26 cellular contexts compared by ENCODE assay signal in genomic region chr6:82680192-82680591, GRCh38.
DNase-seq lines count a peak whose midpoint lies in the region; ATAC-seq, FAIRE-seq and TF ChIP-seq lines count a peak whose summit lies in the region.
"Had no signal": no experiment of that assay in that cellular context is flagged by ENCODE, and none has a peak within 500 bp of the region (broad histone marks: within the 10 kb centered on the region; RNA-seq: fewer than 3 reads in every experiment).

No MANE protein-coding gene starts in this region.

- ATAC-seq in stimulated activated naive B cell treated with anti-CD40 and anti-IgM and Interleukin-4, amounts not matched to agents 10 μg/mL and 1 μg/mL and 100 μg/mL, for 72 hours (replicated peaks) = no peak
- ATAC-seq: A549; CD8-positive, alpha-beta T cell; GM12878 had no signal

- H3K4me3 ChIP-seq in MM.1S (ENCODE audit: low read length) (no peak overlapping the region), neural progenitor cell (no peak overlapping the region)
- H3K4me3 ChIP-seq: A549; BLaER1 treated with 17β-estradiol and CSF1 and Interleukin-3, amounts not matched to agents 10 nM and 100 nM; GM12878 had no signal

- H3K4me2 ChIP-seq in MM.1S (ENCODE audit: low read depth, low read length) (0 out of 2 replicates have a peak overlapping the region, but pooled peaks have one; percentile 7), neural progenitor cell (no peak overlapping the region)
- H3K4me2 ChIP-seq: BLaER1 treated with 17β-estradiol and CSF1 and Interleukin-3, amounts not matched to agents 10 nM and 100 nM had no signal

- no peak for TF ChIP-seq POLR2A in H54 (IDR thresholded peaks at IDR 0.05; ENCODE audit: low read depth, low read length)

- H3K4me1 Mint-ChIP-seq in neural progenitor cell = peaks cover 7% of the 10 kb centered on the region
- H3K4me1 Mint-ChIP-seq in stimulated activated naive B cell treated with anti-CD40 and anti-IgM and Interleukin-4, amounts not matched to agents 10 μg/mL and 1 μg/mL and 100 μg/mL, for 72 hours = no peaks in the 10 kb centered on the region
- H3K4me1 Mint-ChIP-seq in osteocyte (ENCODE audit: unreplicated experiment) = no peaks in the 10 kb centered on the region
- H3K4me1 Mint-ChIP-seq: B cell had no signal

- FAIRE-seq in H54 (lab: Jason Lieb, UNC) = peak; percentile 52
- FAIRE-seq: A549, GM12878, GM12892, GM18507 had no signal

- H3K4me1 ChIP-seq in MM.1S (ENCODE audit: low read length) = no peaks in the 10 kb centered on the region
- no peaks in the 10 kb centered on the region for H3K4me1 ChIP-seq in neural progenitor cell
- H3K4me1 ChIP-seq: BLaER1 treated with 17β-estradiol and CSF1 and Interleukin-3, amounts not matched to agents 10 nM and 100 nM had no signal

- H3K9me2 ChIP-seq in MM.1S (replicated peaks; ENCODE audit: insufficient read depth, low read length) = no peaks in the 10 kb centered on the region

- H3K4me3 Mint-ChIP-seq in neural progenitor cell = no peak overlapping the region
- H3K4me3 Mint-ChIP-seq in stimulated activated naive B cell treated with anti-CD40 and anti-IgM and Interleukin-4, amounts not matched to agents 10 μg/mL and 1 μg/mL and 100 μg/mL, for 72 hours = no peak overlapping the region
- no peak overlapping the region for H3K4me3 Mint-ChIP-seq in osteocyte (ENCODE audit: unreplicated experiment)
- H3K4me3 Mint-ChIP-seq: B cell; CD4-positive, alpha-beta T cell; CD8-positive, alpha-beta T cell had no signal

- H3K9me3 Mint-ChIP-seq in neural progenitor cell (peaks cover 44% of the 10 kb centered on the region), osteocyte (ENCODE audit: unreplicated experiment) (peaks cover 12% of the 10 kb centered on the region)
- H3K9me3 Mint-ChIP-seq in stimulated activated naive B cell treated with anti-CD40 and anti-IgM and Interleukin-4, amounts not matched to agents 10 μg/mL and 1 μg/mL and 100 μg/mL, for 72 hours = peaks cover 10 to 15% of the 10 kb centered on the region in 2 donors

- no peak overlapping the region for H3K9ac ChIP-seq in MM.1S (ENCODE audit: low read length)
- H3K9ac ChIP-seq in neural progenitor cell = no peak overlapping the region
- H3K9ac ChIP-seq: BLaER1 treated with 17β-estradiol and CSF1 and Interleukin-3, amounts not matched to agents 10 nM and 100 nM had no signal

- H3K27me3 ChIP-seq in MM.1S (replicated peaks; ENCODE audit: insufficient read depth, low read length) (no peaks in the 10 kb centered on the region), neural progenitor cell (no peaks in the 10 kb centered on the region)
- H3K27me3 ChIP-seq: BLaER1 treated with 17β-estradiol and CSF1 and Interleukin-3, amounts not matched to agents 10 nM and 100 nM had no signal

- H2AFZ ChIP-seq in MM.1S (ENCODE audit: low read length) = no peak overlapping the region
- peak overlapping the region; percentile 47 for H2AFZ ChIP-seq in neural progenitor cell (replicated peaks)

- H3K27ac ChIP-seq in MM.1S (ENCODE audit: low read length) (no peak overlapping the region), neural progenitor cell (no peak overlapping the region)
- H3K27ac ChIP-seq: 22Rv1; A549; BLaER1 treated with 17β-estradiol and CSF1 and Interleukin-3, amounts not matched to agents 10 nM and 100 nM; C4-2B had no signal

- H3K9me3 ChIP-seq in MM.1S (replicated peaks; ENCODE audit: insufficient read depth, low read length) (no peaks in the 10 kb centered on the region), neural progenitor cell (ENCODE audit: low read depth) (peaks cover 19% of the 10 kb centered on the region)
- H3K9me3 ChIP-seq: A549 had no signal

- no peaks in the 10 kb centered on the region for H3K36me3 ChIP-seq in MM.1S (replicated peaks; ENCODE audit: insufficient read depth, low read length)
- no peaks in the 10 kb centered on the region for H3K36me3 ChIP-seq in neural progenitor cell
- H3K36me3 ChIP-seq: BLaER1 treated with 17β-estradiol and CSF1 and Interleukin-3, amounts not matched to agents 10 nM and 100 nM had no signal

- peak; percentile 2 for DNase-seq in COLO829 (ENCODE audit: low spot score)
- DNase-seq in H54 (ENCODE audit: insufficient read length, low spot score) = no peak
- no peak for DNase-seq in MM.1S
- DNase-seq in neural progenitor cell (ENCODE audit: low spot score) = no peak
- DNase-seq in OCI-M1 (lab: John Stamatoyannopoulos, UW) = no peak
- DNase-seq in stimulated activated naive B cell treated with anti-CD40 and anti-IgM and Interleukin-4, amounts not matched to agents 10 μg/mL and 1 μg/mL and 100 μg/mL, for 72 hours = no peak
- DNase-seq in osteocyte (ENCODE audit: extremely low spot score, unreplicated experiment) = no peak
- DNase-seq: AML-193; CD4-positive, alpha-beta T cell; CD8-positive, alpha-beta T cell; COR-L47; DMS 273 treated with DMSO at 0.1 percent for 48 hours; DMS153; DMS53; DMS79; DND-41; EL; GDM1 had no signal

- H3K27ac Mint-ChIP-seq in neural progenitor cell (no peak overlapping the region), osteocyte (ENCODE audit: unreplicated experiment) (no peak overlapping the region)
- H3K27ac Mint-ChIP-seq in stimulated activated naive B cell treated with anti-CD40 and anti-IgM and Interleukin-4, amounts not matched to agents 10 μg/mL and 1 μg/mL and 100 μg/mL, for 72 hours = no peak overlapping the region
- H3K27ac Mint-ChIP-seq: B cell; CD4-positive, alpha-beta T cell; CD8-positive, alpha-beta T cell had no signal

- no peaks in the 10 kb centered on the region for H4K20me1 ChIP-seq in MM.1S (ENCODE audit: insufficient read depth, low read length)
- H4K20me1 ChIP-seq in neural progenitor cell (ENCODE audit: low read depth) = no peaks in the 10 kb centered on the region
- H4K20me1 ChIP-seq: BLaER1 treated with 17β-estradiol and CSF1 and Interleukin-3, amounts not matched to agents 10 nM and 100 nM had no signal

- H3F3A ChIP-seq in MM.1S (ENCODE audit: insufficient read depth, low read length) (no peaks in the 10 kb centered on the region), neural progenitor cell (ENCODE audit: low read depth) (no peaks in the 10 kb centered on the region)

- peaks cover 4% of the 10 kb centered on the region for H3K27me3 Mint-ChIP-seq in neural progenitor cell (ENCODE audit: insufficient read depth, low read depth)
- no peaks in the 10 kb centered on the region for H3K27me3 Mint-ChIP-seq in stimulated activated naive B cell treated with anti-CD40 and anti-IgM and Interleukin-4, amounts not matched to agents 10 μg/mL and 1 μg/mL and 100 μg/mL, for 72 hours
- H3K27me3 Mint-ChIP-seq in osteocyte (ENCODE audit: unreplicated experiment) = peaks cover 31% of the 10 kb centered on the region
- H3K27me3 Mint-ChIP-seq: B cell; CD4-positive, alpha-beta T cell had no signal

- no peak for TF ChIP-seq CTCF in MM.1S (IDR thresholded peaks at IDR 0.05; ENCODE audit: low read length)
- TF ChIP-seq CTCF in neural progenitor cell (IDR thresholded peaks at IDR 0.05) = no peak
- TF ChIP-seq CTCF in osteocyte (IDR thresholded peaks at IDR 0.05) = no peak

- H3K79me2 ChIP-seq in MM.1S (ENCODE audit: low read length) (no peaks in the 10 kb centered on the region), neural progenitor cell (ENCODE audit: low read depth) (no peaks in the 10 kb centered on the region)

- H3K36me3 Mint-ChIP-seq in neural progenitor cell = peaks cover 31% of the 10 kb centered on the region
- H3K36me3 Mint-ChIP-seq in stimulated activated naive B cell treated with anti-CD40 and anti-IgM and Interleukin-4, amounts not matched to agents 10 μg/mL and 1 μg/mL and 100 μg/mL, for 72 hours = no peaks in the 10 kb centered on the region
- no peaks in the 10 kb centered on the region for H3K36me3 Mint-ChIP-seq in osteocyte (ENCODE audit: unreplicated experiment)
- H3K36me3 Mint-ChIP-seq: CD8-positive, alpha-beta T cell had no signal
